9 cellular contexts compared by ENCODE assay signal in genomic region chr19:44544031-44544430, GRCh38. TPM values are rescaled to one million over a fixed set of nuclear protein-coding genes. Genes with fewer than 3 reads are reported as not detected.
"Had no signal": no experiment of that assay in that cellular context is flagged by ENCODE, and none has a peak within 500 bp of the region (broad histone marks: within the 10 kb centered on the region; RNA-seq: fewer than 3 reads in every experiment).

No MANE protein-coding gene starts in this region.

- H3K36me3 ChIP-seq: HAP-1 had no signal

- H3K4me1 ChIP-seq: HAP-1 had no signal

- H3K27ac ChIP-seq: KMS-11 had no signal

- DNase-seq: H7, KBM-7 had no signal

- H3K36me3 Mint-ChIP-seq: IgD-negative memory B cell had no signal

- ATAC-seq: GM23338, HCT116 had no signal

- H3K4me3 ChIP-seq: GM23338, HAP-1 had no signal

- H2AFZ ChIP-seq: GM23338 had no signal

- H3K4me1 Mint-ChIP-seq: GM23338, IgD-negative memory B cell had no signal

- H3K4me2 ChIP-seq: GM23338, KMS-11 had no signal

- H3K9me3 ChIP-seq: HAP-1 had no signal

- H3K4me3 Mint-ChIP-seq: GM23338, IgD-negative memory B cell had no signal

- H3K27ac Mint-ChIP-seq: GM23338, IgD-negative memory B cell had no signal

- H3K9ac ChIP-seq: KMS-11 had no signal

RNA-seq across cellular contexts. Expression of gene CEACAM20, which starts 14.6 kb away (rescaled TPM):
- total RNA-seq: GM23338, H4, H7, HT-29 had no signal
- polyA plus RNA-seq: GM23338, IgD-negative memory B cell had no signal
